ENCODE assay signal across 27 cellular contexts in genomic region chr11:76394411-76394810, GRCh38. TPM values are rescaled to one million over a fixed set of nuclear protein-coding genes. Genes with fewer than 3 reads are reported as not detected.
A peak's percentile ranks its signal among the peaks of the same experiment; 100 is the strongest.
DNase-seq lines count a peak whose midpoint lies in the region; ATAC-seq, FAIRE-seq and TF ChIP-seq lines count a peak whose summit lies in the region.
"Had no signal": no experiment of that assay in that cellular context is flagged by ENCODE, and none has a peak within 500 bp of the region (broad histone marks: within the 10 kb centered on the region; RNA-seq: fewer than 3 reads in every experiment).

No MANE protein-coding gene starts in this region.

- no peak for FAIRE-seq in K562 (lab: Jason Lieb, UNC)
- FAIRE-seq: A204.1, GM12878, GM12892, GM18507 had no signal

- H3K27me3 Mint-ChIP-seq in mesothelial cell of epicardium (ENCODE audit: low read depth): no peaks in the 10 kb centered on the region
- H3K27me3 Mint-ChIP-seq: CD4-positive, alpha-beta memory T cell; CD4-positive, CD25-positive, alpha-beta regulatory T cell; CD8-positive, alpha-beta memory T cell had no signal

- H3K9ac ChIP-seq in SK-N-SH (no peak overlapping the region), K562 (ENCODE audit: insufficient read depth in 1 of 2, low read depth in 2 of 2, low read length in 2 of 2) (no peak overlapping the region)
- H3K9ac ChIP-seq: BLaER1 had no signal

- H4K20me1 ChIP-seq in SK-N-SH (ENCODE audit: insufficient read depth) (no peaks in the 10 kb centered on the region), K562 (replicated peaks; ENCODE audit: control insufficient read depth, insufficient read depth, low read length) (no peaks in the 10 kb centered on the region)
- H4K20me1 ChIP-seq: BLaER1 had no signal

- intact Hi-C loops in K562 (cut with micrococcal nuclease): no loop called here

- no peaks in the 10 kb centered on the region for H3K36me3 ChIP-seq in SK-N-SH (replicated peaks in 1 of 2; ENCODE audit: control insufficient read depth in 1 of 2, insufficient read depth in 2 of 2, low read length in 1 of 2)
- H3K36me3 ChIP-seq in K562 (ENCODE audit: control insufficient read depth, insufficient read depth, low read length): no peaks in the 10 kb centered on the region
- H3K36me3 ChIP-seq: BE2C, BLaER1 had no signal

- H3K27ac ChIP-seq in SK-N-SH (ENCODE audit: low read depth in 2 of 2, low read length in 1 of 2) (no peak overlapping the region), K562 (ENCODE audit: extremely low read depth, low read depth, low read length) (no peak overlapping the region)
- H3K27ac ChIP-seq: BLaER1 had no signal

- no peaks in the 10 kb centered on the region for H3K9me3 ChIP-seq in SK-N-SH
- no peaks in the 10 kb centered on the region for H3K9me3 ChIP-seq in K562 (replicated peaks; ENCODE audit: control insufficient read depth, insufficient read depth, low read depth, low read length)
- H3K9me3 ChIP-seq: BE2C, BLaER1 had no signal

- TF ChIP-seq EP300 in SK-N-SH (IDR thresholded peaks at IDR 0.05; ENCODE audit: borderline replicate concordance in 1 of 2, low read depth in 1 of 2, low read length in 1 of 2) (no peak), K562 (IDR thresholded peaks at IDR 0.05; ENCODE audit: low read length) (no peak)

- H3K27ac Mint-ChIP-seq in mesothelial cell of epicardium: no peak overlapping the region
- H3K27ac Mint-ChIP-seq: CD4-positive, alpha-beta memory T cell; CD4-positive, CD25-positive, alpha-beta regulatory T cell had no signal

- H3K36me3 Mint-ChIP-seq in mesothelial cell of epicardium: no peaks in the 10 kb centered on the region
- H3K36me3 Mint-ChIP-seq: CD14-positive monocyte; CD4-positive, alpha-beta memory T cell; CD4-positive, CD25-positive, alpha-beta regulatory T cell; CD8-positive, alpha-beta memory T cell had no signal

- no peaks in the 10 kb centered on the region for H3K79me2 ChIP-seq in SK-N-SH (ENCODE audit: insufficient read depth)
- H3K79me2 ChIP-seq in K562 (ENCODE audit: control insufficient read depth, insufficient read depth, low read length): no peaks in the 10 kb centered on the region

- H3K4me1 ChIP-seq in SK-N-SH (ENCODE audit: control insufficient read depth in 1 of 2, insufficient read depth in 2 of 2, low read depth in 1 of 2, low read length in 1 of 2): peaks cover 0 to 6% of the 10 kb centered on the region in 2 experiments; a peak in 1 of 4 replicates
- H3K4me1 ChIP-seq in K562 (replicated peaks in 1 of 2; ENCODE audit: control insufficient read depth in 2 of 2, insufficient read depth in 2 of 2, low read length in 2 of 2): no peaks in the 10 kb centered on the region
- H3K4me1 ChIP-seq: BLaER1 had no signal

- H3F3A ChIP-seq in SK-N-SH (replicated peaks; ENCODE audit: insufficient read depth): no peaks in the 10 kb centered on the region

- BruUV-seq in K562 (replicated peaks; lab: Mats Ljungman, UMichigan): no TSS peak

- H2AFZ ChIP-seq in SK-N-SH (ENCODE audit: low read depth): no peak overlapping the region
- no peak overlapping the region for H2AFZ ChIP-seq in K562 (ENCODE audit: low read depth, low read length)

- H3K9me3 Mint-ChIP-seq in mesothelial cell of epicardium: peaks cover 5% of the 10 kb centered on the region
- H3K9me3 Mint-ChIP-seq: CD4-positive, alpha-beta memory T cell; CD4-positive, CD25-positive, alpha-beta regulatory T cell; CD8-positive, alpha-beta memory T cell had no signal

- H3K27me3 ChIP-seq in SK-N-SH (ENCODE audit: insufficient read depth) (no peaks in the 10 kb centered on the region), K562 (ENCODE audit: control insufficient read depth in 2 of 2, insufficient read depth in 2 of 2, low read length in 2 of 2) (peaks cover 0 to 6% of the 10 kb centered on the region in 2 experiments; a peak in 4 of 5 replicates)
- H3K27me3 ChIP-seq: BE2C, BLaER1 had no signal

- POLR2A ChIA-PET in SK-N-SH (lab: Yijun Ruan, JAX): no interaction called here
- POLR2A ChIA-PET in K562 (lab: Yijun Ruan, JAX): no interaction called here

- CTCF ChIA-PET in SK-N-SH (lab: Yijun Ruan, JAX) (interaction anchor here (1.5 kb wide), 1 partner anchor 9 kb away, joined by 3 read pairs; no protein-coding TSS in a partner anchor), K562 (lab: Yijun Ruan, JAX; ENCODE audit: low intra/inter-chr PET ratio) (no interaction called here)

- no peak overlapping the region for H3K4me3 Mint-ChIP-seq in mesothelial cell of epicardium
- H3K4me3 Mint-ChIP-seq: CD14-positive monocyte; CD4-positive, alpha-beta memory T cell; CD4-positive, CD25-positive, alpha-beta regulatory T cell; CD8-positive, alpha-beta memory T cell had no signal

- H3K4me1 Mint-ChIP-seq in mesothelial cell of epicardium: peaks cover 19% of the 10 kb centered on the region
- H3K4me1 Mint-ChIP-seq: CD8-positive, alpha-beta memory T cell had no signal

- TF ChIP-seq POLR2A in K562 (conservative IDR thresholded peaks at IDR 0.05): no peak

- ATAC-seq in SK-N-SH treated with all-trans-retinoic acid at 6 μM for 48 hours (no peak), K562 (no peak)
- ATAC-seq: GM12878 had no signal

- H3K9me2 ChIP-seq in SK-N-SH: no peaks in the 10 kb centered on the region

- TF ChIP-seq CTCF in SK-N-SH (IDR thresholded peaks at IDR 0.05) (no peak), K562 (IDR thresholded peaks at IDR 0.05 in 2 of 3, conservative IDR thresholded peaks at IDR 0.05 in 1 of 3; ENCODE audit: insufficient read depth in 2 of 3, low read depth in 1 of 3, low read length in 3 of 3) (no peak), mesothelial cell of epicardium (IDR thresholded peaks at IDR 0.05; ENCODE audit: unreplicated experiment) (no peak)

- no peak for DNase-seq in SK-N-SH
- peak; percentile 46 for DNase-seq in NCI-H69 (lab: John Stamatoyannopoulos, UW)
- no peak for DNase-seq in K562 (ENCODE audit: extremely low read depth in 1 of 4, low spot score in 3 of 4)
- no peak for DNase-seq in mesothelial cell of epicardium (ENCODE audit: low spot score in 2 of 2, unreplicated experiment in 2 of 2)
- no peak for DNase-seq in dedifferentiated amniotic fluid mesenchymal stem cell (ENCODE audit: extremely low spot score)
- no peak for DNase-seq in NCI-H1417 treated with DMSO at 0.1 percent for 48 hours (lab: John Stamatoyannopoulos, UW)
- DNase-seq: 8988T; ACHN; BE2C; CD4-positive, alpha-beta memory T cell; CD4-positive, CD25-positive, alpha-beta regulatory T cell; CD8-positive, alpha-beta memory T cell; COR-L47; DMS 273 treated with DMSO at 0.1 percent for 48 hours; DMS153; DMS53; DMS79; DND-41; EL; GDM1 had no signal

- H3K4me2 ChIP-seq in SK-N-SH (no peak overlapping the region), K562 (ENCODE audit: insufficient read depth, low read length) (no peak overlapping the region)
- H3K4me2 ChIP-seq: BLaER1 had no signal

- no peak overlapping the region for H3K4me3 ChIP-seq in SK-N-SH (ENCODE audit: low read depth in 2 of 2, low read length in 1 of 2)
- no peak overlapping the region for H3K4me3 ChIP-seq in K562
- H3K4me3 ChIP-seq: BLaER1, GM12878 had no signal

- TF ChIP-seq RAD21 in SK-N-SH (IDR thresholded peaks at IDR 0.05; ENCODE audit: low read length) (no peak), K562 (CRISPR knock-in tag; conservative IDR thresholded peaks at IDR 0.05 in 1 of 2, IDR thresholded peaks at IDR 0.05 in 1 of 2) (no peak)

- no peaks in the 10 kb centered on the region for H3K9me1 ChIP-seq in K562 (ENCODE audit: control insufficient read depth, insufficient read depth, low read length)

- in situ Hi-C loops in K562 (cut with MboI): no loop called here

RNA-seq across cellular contexts. Expression of gene GVQW3, which starts 13.3 kb away (rescaled TPM):
- polyA plus RNA-seq in SK-N-SH (2012; rRNA removed) (2.3 and 3.9 TPM in 2 replicates), K562 (2011; rRNA removed) (5.7 and 7.3 TPM in 2 replicates), K562 (2014; fragmentation: Illumina TruSeq; extraction: Trizol) (2.1 and 2.2 TPM in 2 replicates), K562 (2014; fragmentation: Nextera tagmentation; extraction: Ambion mirVana) (1 to 10 TPM in 1 of 2 experiments, under 1 TPM in 1; 0.66 to 1.0 TPM), K562 (2014; rRNA removed) (3.0 and 3.4 TPM in 2 replicates)
- 1.2 and 1.5 TPM in 2 replicates for polyA plus RNA-seq in SK-N-SH (2012; cell fraction: cytosol; rRNA removed)
- 6.4 and 10.7 TPM in 2 replicates for polyA plus RNA-seq in SK-N-SH (2012; cell fraction: nucleus; rRNA removed)
- total RNA-seq in K562 (2011; cell fraction: chromatin; rRNA removed; ENCODE audit: low replicate concordance): 13.5 and 15.1 TPM in 2 replicates
- 11.0 and 11.1 TPM in 2 replicates for total RNA-seq in K562 (2011; cell fraction: nucleolus; rRNA removed)
- 12.1 and 14.4 TPM in 2 replicates for total RNA-seq in K562 (2011; cell fraction: nucleoplasm; rRNA removed)
- total RNA-seq in K562 (2014; rRNA removed) (1.6 and 1.8 TPM in 2 replicates), K562 (2014; rRNA removed; fragmentation: Illumina TruSeq; extraction: Trizol) (2.1 and 2.6 TPM in 2 replicates), K562 (2015; rRNA removed; fragmentation: Illumina TruSeq; extraction: Trizol) (2.6 and 3.3 TPM in 2 replicates), K562 (2021) (1.8 and 1.9 TPM in 2 replicates), mesothelial cell of epicardium (10.0 to 11.4 TPM (median 11.2 TPM) in 3 replicates)
- 3.2 and 7.5 TPM in 2 replicates for polyA plus RNA-seq in K562 (2011; cell fraction: cytosol; rRNA removed)
- 11.6 and 12.1 TPM in 2 replicates for polyA plus RNA-seq in K562 (2011; cell fraction: nucleus; rRNA removed)
- 1.1 and 3.1 TPM in 2 replicates for polyA plus RNA-seq in K562 (2012)
- polyA minus RNA-seq in K562 (2011; rRNA and poly(A)+ RNA removed): 8.6 and 8.8 TPM in 2 replicates
- 1.7 and 3.0 TPM in 2 replicates for polyA minus RNA-seq in K562 (2011; cell fraction: cytosol; rRNA and poly(A)+ RNA removed)
- 8.5 and 13.7 TPM in 2 replicates for polyA minus RNA-seq in K562 (2011; cell fraction: nucleus; rRNA and poly(A)+ RNA removed)

RNA-seq across cellular contexts. Expression of gene THAP12, which starts 13.5 kb away (rescaled TPM):
- 14.9 and 19.6 TPM in 2 replicates for polyA plus RNA-seq in SK-N-SH (2012; rRNA removed)
- polyA plus RNA-seq in SK-N-SH (2012; cell fraction: cytosol; rRNA removed): 26.2 and 33.2 TPM in 2 replicates
- 5.4 and 11.4 TPM in 2 replicates for polyA plus RNA-seq in SK-N-SH (2012; cell fraction: nucleus; rRNA removed)
- total RNA-seq in K562 (2011; cell fraction: chromatin; rRNA removed; ENCODE audit: low replicate concordance): 21.4 and 66.8 TPM in 2 replicates
- 12.5 and 15.0 TPM in 2 replicates for total RNA-seq in K562 (2011; cell fraction: nucleolus; rRNA removed)
- total RNA-seq in K562 (2011; cell fraction: nucleoplasm; rRNA removed): 30.7 and 47.6 TPM in 2 replicates
- 40.2 and 44.1 TPM in 2 replicates for total RNA-seq in K562 (2014; rRNA removed)
- total RNA-seq in K562 (2014; rRNA removed; fragmentation: Illumina TruSeq; extraction: Trizol): 92.9 and 113 TPM in 2 replicates
- 94.8 and 103 TPM in 2 replicates for total RNA-seq in K562 (2015; rRNA removed; fragmentation: Illumina TruSeq; extraction: Trizol)
- total RNA-seq in K562 (2021): 57.8 and 58.9 TPM in 2 replicates
- 70.7 and 92.1 TPM in 2 replicates for polyA plus RNA-seq in K562 (2011; rRNA removed)
- 12.7 and 29.0 TPM in 2 replicates for polyA plus RNA-seq in K562 (2011; cell fraction: cytosol; rRNA removed)
- 18.0 and 26.6 TPM in 2 replicates for polyA plus RNA-seq in K562 (2011; cell fraction: nucleus; rRNA removed)
- 41.5 and 43.3 TPM in 2 replicates for polyA plus RNA-seq in K562 (2012)
- polyA plus RNA-seq in K562 (2014; fragmentation: Illumina TruSeq; extraction: Trizol): 76.7 and 98.1 TPM in 2 replicates
- 10 to 100 TPM; 28.1 to 28.8 TPM for polyA plus RNA-seq in K562 (2014; fragmentation: Nextera tagmentation; extraction: Ambion mirVana)
- 49.6 and 56.5 TPM in 2 replicates for polyA plus RNA-seq in K562 (2014; rRNA removed)
- polyA minus RNA-seq in K562 (2011; rRNA and poly(A)+ RNA removed): 77.9 and 84.1 TPM in 2 replicates
- polyA minus RNA-seq in K562 (2011; cell fraction: cytosol; rRNA and poly(A)+ RNA removed): 20.8 and 31.0 TPM in 2 replicates
- 14.3 and 26.2 TPM in 2 replicates for polyA minus RNA-seq in K562 (2011; cell fraction: nucleus; rRNA and poly(A)+ RNA removed)
- 58.4 to 61.7 TPM (median 60.3 TPM) in 3 replicates for total RNA-seq in mesothelial cell of epicardium

RNA-seq across cellular contexts. Expression of gene EMSY, which starts 50.4 kb away (rescaled TPM):
- 11.1 and 12.6 TPM in 2 replicates for polyA plus RNA-seq in SK-N-SH (2012; rRNA removed)
- 8.7 and 9.9 TPM in 2 replicates for polyA plus RNA-seq in SK-N-SH (2012; cell fraction: cytosol; rRNA removed)
- polyA plus RNA-seq in SK-N-SH (2012; cell fraction: nucleus; rRNA removed): 25.8 and 27.0 TPM in 2 replicates
- 72.7 and 167 TPM in 2 replicates for total RNA-seq in K562 (2011; cell fraction: chromatin; rRNA removed; ENCODE audit: low replicate concordance)
- 33.2 and 57.8 TPM in 2 replicates for total RNA-seq in K562 (2011; cell fraction: nucleolus; rRNA removed)
- total RNA-seq in K562 (2011; cell fraction: nucleoplasm; rRNA removed): 88.4 and 106 TPM in 2 replicates
- 14.5 and 17.1 TPM in 2 replicates for total RNA-seq in K562 (2014; rRNA removed)
- total RNA-seq in K562 (2014; rRNA removed; fragmentation: Illumina TruSeq; extraction: Trizol): 19.8 and 20.8 TPM in 2 replicates
- 18.3 and 18.7 TPM in 2 replicates for total RNA-seq in K562 (2015; rRNA removed; fragmentation: Illumina TruSeq; extraction: Trizol)
- 17.9 and 19.9 TPM in 2 replicates for total RNA-seq in K562 (2021)
- 25.4 and 33.6 TPM in 2 replicates for polyA plus RNA-seq in K562 (2011; rRNA removed)
- polyA plus RNA-seq in K562 (2011; cell fraction: cytosol; rRNA removed): 20.5 and 21.3 TPM in 2 replicates
- 99.3 and 114 TPM in 2 replicates for polyA plus RNA-seq in K562 (2011; cell fraction: nucleus; rRNA removed)
- polyA plus RNA-seq in K562 (2012): 13.5 and 14.5 TPM in 2 replicates
- polyA plus RNA-seq in K562 (2014; fragmentation: Illumina TruSeq; extraction: Trizol): 21.5 and 24.5 TPM in 2 replicates
- polyA plus RNA-seq in K562 (2014; fragmentation: Nextera tagmentation; extraction: Ambion mirVana): 10 to 100 TPM; 12.7 to 13.8 TPM
- polyA plus RNA-seq in K562 (2014; rRNA removed): 14.4 and 19.5 TPM in 2 replicates
- polyA minus RNA-seq in K562 (2011; rRNA and poly(A)+ RNA removed): 57.6 and 62.2 TPM in 2 replicates
- polyA minus RNA-seq in K562 (2011; cell fraction: cytosol; rRNA and poly(A)+ RNA removed): 13.8 and 16.7 TPM in 2 replicates
- 83.7 and 117 TPM in 2 replicates for polyA minus RNA-seq in K562 (2011; cell fraction: nucleus; rRNA and poly(A)+ RNA removed)
- total RNA-seq in mesothelial cell of epicardium: 47.3 to 47.5 TPM (median 47.5 TPM) in 3 replicates
